6 cellular contexts compared by ENCODE assay signal in the genomic region with DNA sequence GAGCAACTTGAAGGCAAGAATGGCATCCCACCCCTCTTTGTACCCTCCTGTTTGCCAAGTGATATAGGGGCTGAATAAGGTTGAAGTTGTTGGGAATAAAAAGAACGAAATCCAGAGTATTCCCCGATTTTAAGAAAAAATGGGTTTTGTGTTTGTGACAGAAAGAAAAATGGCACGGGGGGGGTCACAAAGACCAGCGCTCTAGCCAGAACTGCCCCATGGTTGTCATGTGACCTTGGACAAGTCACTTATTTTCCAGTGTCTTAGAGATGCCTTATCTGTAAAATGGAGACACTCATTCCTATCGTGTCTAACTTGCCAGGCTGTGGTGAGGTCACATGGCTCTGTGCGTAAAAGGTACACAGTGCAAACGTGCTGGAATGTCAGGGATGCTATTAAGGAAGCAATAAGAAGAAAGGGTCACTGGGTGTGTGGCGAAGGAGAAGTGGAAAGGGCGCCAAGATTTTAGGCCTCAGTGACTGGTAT. TPM values are rescaled to one million over a fixed set of nuclear protein-coding genes. Genes with fewer than 3 reads are reported as not detected.
DNase-seq lines count a peak whose midpoint lies in the region; ATAC-seq and TF ChIP-seq lines count a peak whose summit lies in the region.

No MANE protein-coding gene starts in this region.

- H3K27ac ChIP-seq in HUES6 (ENCODE audit: low read depth, low read length) (peak overlapping the region; percentile 98), body of pancreas (peak overlapping the region; percentile 85 to 99 (median 98))

- peaks cover 29% of the 10 kb centered on the region for H3K4me1 ChIP-seq in HUES6 (ENCODE audit: control insufficient read depth, insufficient read depth, low read length)
- peaks cover 51% of the 10 kb centered on the region for H3K4me1 ChIP-seq in body of pancreas

- intact Hi-C loops in body of pancreas (cut with DNase I): no loop called here
- intact Hi-C loops in sciatic nerve (cut with DNase I): no loop called here

- TF ChIP-seq POLR2A in body of pancreas (IDR thresholded peaks at IDR 0.05): no peak

- H3K36me3 Mint-ChIP-seq in nephron progenitor cell (ENCODE audit: low read depth): no peaks in the 10 kb centered on the region

- DNase-seq in body of pancreas (peak in 3 of 4 donors; percentile 49 to 71 (median 68)), nephron progenitor cell (no peak), sciatic nerve (ENCODE audit: low spot score) (no peak)

- no peaks in the 10 kb centered on the region for H3K36me3 ChIP-seq in HUES6 (ENCODE audit: control insufficient read depth, insufficient read depth, low read length)
- H3K36me3 ChIP-seq in body of pancreas (replicated peaks in 1 of 2; ENCODE audit: insufficient read depth in 1 of 2, low read depth in 2 of 2): no peaks in the 10 kb centered on the region

- 29 to 30% methylated on average over 9 of the region's 9 CpGs for WGBS in body of pancreas, 2 donors

- TF ChIP-seq CTCF in body of pancreas (IDR thresholded peaks at IDR 0.05): no peak
- no peak for TF ChIP-seq CTCF in nephron progenitor cell (IDR thresholded peaks at IDR 0.05)

- peak overlapping the region; percentile 100 for H3K4me3 Mint-ChIP-seq in nephron progenitor cell

- H3K9me3 ChIP-seq in HUES6 (ENCODE audit: control insufficient read depth, insufficient read depth, low read depth, low read length): no peaks in the 10 kb centered on the region
- no peaks in the 10 kb centered on the region for H3K9me3 ChIP-seq in body of pancreas

- H3K27ac Mint-ChIP-seq in nephron progenitor cell: peak overlapping the region; percentile 97

- ATAC-seq in body of pancreas (no peak), GM18873 (IDR thresholded peaks at IDR 0.05; ENCODE audit: low FRiP score, unreplicated experiment) (no peak), GM21723 (IDR thresholded peaks at IDR 0.05; ENCODE audit: unreplicated experiment) (no peak), sciatic nerve (no peak)

- H3K4me3 ChIP-seq in HUES6 (ENCODE audit: low read depth, low read length) (peak overlapping the region; percentile 72), body of pancreas (peak overlapping the region in 1 of 2 donors; percentile 74)

- H3K4me1 Mint-ChIP-seq in nephron progenitor cell: peaks cover 53% of the 10 kb centered on the region

- no peaks in the 10 kb centered on the region for H3K9me3 Mint-ChIP-seq in nephron progenitor cell

- H3K27me3 Mint-ChIP-seq in nephron progenitor cell (ENCODE audit: low read depth, poor library complexity): peaks cover 9% of the 10 kb centered on the region

- H3K27me3 ChIP-seq in HUES6 (ENCODE audit: control insufficient read depth, insufficient read depth, low read length): no peaks in the 10 kb centered on the region
- H3K27me3 ChIP-seq in body of pancreas: no peaks in the 10 kb centered on the region

- H3K9ac ChIP-seq in HUES6 (ENCODE audit: low read length): peak overlapping the region; percentile 98

RNA-seq across cellular contexts. Expression of a gene that starts 1.6 kb away (rescaled TPM):
- total RNA-seq in body of pancreas (10 to 100 TPM; 13.8 to 15.3 TPM), sciatic nerve (39.1 TPM)

RNA-seq across cellular contexts. Expression of a gene that starts 11.2 kb away (rescaled TPM):
- total RNA-seq in body of pancreas: 10 to 100 TPM; 20.8 to 21.1 TPM
- total RNA-seq in sciatic nerve: 26.4 TPM

RNA-seq across cellular contexts. Expression of a gene that starts 14.3 kb away (rescaled TPM):
- total RNA-seq in body of pancreas: 10 to 100 TPM in 1 of 2 donors, 1 to 10 TPM in 1; 5.4 to 23.4 TPM
- total RNA-seq in sciatic nerve: 79.4 TPM

RNA-seq across cellular contexts. Expression of a gene that starts 15.0 kb away (rescaled TPM):
- total RNA-seq in body of pancreas: 10 to 100 TPM in 1 of 2 donors, 1 to 10 TPM in 1; 5.9 to 10.1 TPM
- total RNA-seq in sciatic nerve: 6.8 TPM

Comparison
In these comparisons a context has a peak if more than half of its experiments do, and no peak if none do; other contexts are left out.
1. DNase-seq: peak in body of pancreas (3 of 4); none in nephron progenitor cell (single experiment) and sciatic nerve (single experiment).